Comparison of ENCODE assay signal across 27 cellular contexts in genomic region chr11:71435278-71435951, GRCh38.
"Had no signal": no experiment of that assay in that cellular context is flagged by ENCODE, and none has a peak within 500 bp of the region (broad histone marks: within the 10 kb centered on the region; RNA-seq: fewer than 3 reads in every experiment).

No MANE protein-coding gene starts in this region.

- H3K36me3 Mint-ChIP-seq: natural killer cell treated with Interleukin-12 subunit alpha and Interleukin-12 subunit beta and Interleukin-15 and Interleukin-18, amount 100 ng/mL, for 72 hours had no signal

- ATAC-seq: activated CD8-positive, alpha-beta T cell treated with anti-CD3 and anti-CD28 coated beads for 36 hours; activated naive CD4-positive, alpha-beta T cell treated with anti-CD3 and anti-CD28 coated beads, Interleukin-2, amount 50 U/mL, for 72 hours; activated T-cell treated with anti-CD3 and anti-CD28 coated beads, Interleukin-2, amount 50 U/mL, for 4 hours; activated T-helper 17 cell treated with anti-CD3 and anti-CD28 coated beads, Interleukin-2, amount 50 U/mL, for 72 hours; esophagus mucosa; left colon; lower lobe of right lung; mucosa of descending colon; natural killer cell treated with Interleukin-12 subunit alpha and Interleukin-12 subunit beta and Interleukin-15 and Interleukin-18, amount 100 ng/mL, for 72 hours; stimulated activated naive B cell treated with anti-CD40 and anti-IgM and Interleukin-4, amounts not matched to agents 10 μg/mL and 1 μg/mL and 100 μg/mL, for 72 hours had no signal

- H3K9me3 ChIP-seq: lower lobe of right lung, mucosa of descending colon, stomach, testis, transverse colon had no signal

- H3K27ac ChIP-seq: lower lobe of right lung, stomach, transverse colon had no signal

- H3K9me3 Mint-ChIP-seq: activated CD8-positive, alpha-beta T cell treated with anti-CD3 and anti-CD28 coated beads for 36 hours; activated naive CD4-positive, alpha-beta T cell treated with anti-CD3 and anti-CD28 coated beads, Interleukin-2, amount 50 U/mL, for 72 hours; activated T-cell treated with anti-CD3 and anti-CD28 coated beads, Interleukin-2, amount 50 U/mL, for 4 hours; activated T-helper 17 cell treated with anti-CD3 and anti-CD28 coated beads, Interleukin-2, amount 50 U/mL, for 72 hours; natural killer cell treated with Interleukin-12 subunit alpha and Interleukin-12 subunit beta and Interleukin-15 and Interleukin-18, amount 100 ng/mL, for 72 hours; stimulated activated naive B cell treated with anti-CD40 and anti-IgM and Interleukin-4, amounts not matched to agents 10 μg/mL and 1 μg/mL and 100 μg/mL, for 72 hours had no signal

- H3K4me1 Mint-ChIP-seq: endodermal cell had no signal

- H3K27ac Mint-ChIP-seq: activated CD8-positive, alpha-beta T cell treated with anti-CD3 and anti-CD28 coated beads for 36 hours; activated naive CD4-positive, alpha-beta T cell treated with anti-CD3 and anti-CD28 coated beads, Interleukin-2, amount 50 U/mL, for 72 hours; activated T-helper 17 cell treated with anti-CD3 and anti-CD28 coated beads, Interleukin-2, amount 50 U/mL, for 72 hours; endodermal cell; natural killer cell treated with Interleukin-12 subunit alpha and Interleukin-12 subunit beta and Interleukin-15 and Interleukin-18, amount 100 ng/mL, for 72 hours; stimulated activated naive B cell treated with anti-CD40 and anti-IgM and Interleukin-4, amounts not matched to agents 10 μg/mL and 1 μg/mL and 100 μg/mL, for 72 hours had no signal

- H3K4me3 Mint-ChIP-seq: activated CD8-positive, alpha-beta T cell treated with anti-CD3 and anti-CD28 coated beads for 36 hours; activated T-cell treated with anti-CD3 and anti-CD28 coated beads, Interleukin-2, amount 50 U/mL, for 4 hours; activated T-helper 17 cell treated with anti-CD3 and anti-CD28 coated beads, Interleukin-2, amount 50 U/mL, for 72 hours; endodermal cell; natural killer cell treated with Interleukin-12 subunit alpha and Interleukin-12 subunit beta and Interleukin-15 and Interleukin-18, amount 100 ng/mL, for 72 hours; stimulated activated naive B cell treated with anti-CD40 and anti-IgM and Interleukin-4, amounts not matched to agents 10 μg/mL and 1 μg/mL and 100 μg/mL, for 72 hours had no signal

- DNase-seq: activated CD4-positive, alpha-beta T cell treated with anti-CD3 and anti-CD28 coated beads, Interleukin-2, amount 50 U/mL, for 1 hour; activated CD4-positive, CD25-positive, alpha-beta regulatory T cell treated with anti-CD3 and anti-CD28 coated beads, Interleukin-2, amount 50 U/mL, for 72 hours; activated CD8-positive, alpha-beta T cell treated with anti-CD3 and anti-CD28 coated beads for 36 hours; activated naive CD4-positive, alpha-beta T cell; activated T-cell treated with anti-CD3 and anti-CD28 coated beads, Interleukin-2, amount 50 U/mL, for 4 hours; anterior cingulate cortex; cortex of kidney; endodermal cell; foreskin fibroblast; head of caudate nucleus; hippocampal formation; left colon; lower lobe of right lung; mesendoderm; mucosa of descending colon; stimulated activated CD4-positive, alpha-beta T cell treated with anti-CD3 and anti-CD28 coated beads, Interleukin-15, amount 100 ng/mL, for 24 hours; stimulated activated CD4-positive, alpha-beta T cell treated with anti-CD3 and anti-CD28 coated beads, Interleukin-2, amount 100 ng/mL, for 24 hours; stimulated activated naive B cell treated with anti-CD40 and anti-IgM and Interleukin-4, amounts not matched to agents 10 μg/mL and 1 μg/mL and 100 μg/mL, for 72 hours; stomach; T-helper 2 cell; testis; transverse colon had no signal

- H3K4me3 ChIP-seq: lower lobe of right lung, mucosa of descending colon, smooth muscle cell, stomach, testis, transverse colon had no signal

- H3K27me3 ChIP-seq: stomach, testis, transverse colon had no signal

- H3K27me3 Mint-ChIP-seq: activated CD8-positive, alpha-beta T cell treated with anti-CD3 and anti-CD28 coated beads for 36 hours; activated T-helper 17 cell treated with anti-CD3 and anti-CD28 coated beads, Interleukin-2, amount 50 U/mL, for 72 hours; natural killer cell treated with Interleukin-12 subunit alpha and Interleukin-12 subunit beta and Interleukin-15 and Interleukin-18, amount 100 ng/mL, for 72 hours; stimulated activated naive B cell treated with anti-CD40 and anti-IgM and Interleukin-4, amounts not matched to agents 10 μg/mL and 1 μg/mL and 100 μg/mL, for 72 hours had no signal
